20 cellular contexts compared by ENCODE assay signal in the genomic region with DNA sequence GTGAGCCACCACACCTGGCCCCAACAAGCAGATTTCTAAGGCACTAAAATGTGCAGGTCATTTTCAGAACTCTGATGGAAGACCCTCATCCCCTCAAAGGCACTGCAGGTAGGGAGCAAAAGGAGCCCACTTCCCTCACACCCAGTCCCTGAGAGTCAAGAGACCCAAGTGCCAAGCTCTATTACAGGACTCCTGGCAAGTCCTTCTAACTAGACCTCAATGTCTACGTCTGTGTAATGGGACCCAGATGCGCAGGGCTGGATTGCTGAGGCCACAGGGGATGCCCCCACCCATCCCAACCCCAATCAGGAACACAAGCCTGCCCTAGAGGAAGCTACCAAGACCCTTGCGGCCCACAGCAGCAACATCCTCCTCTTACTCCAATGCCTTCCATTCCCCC. TPM values are rescaled to one million over a fixed set of nuclear protein-coding genes. Genes with fewer than 3 reads are reported as not detected.
DNase-seq lines count a peak whose midpoint lies in the region; TF ChIP-seq lines count a peak whose summit lies in the region.
"Had no signal": no experiment of that assay in that cellular context is flagged by ENCODE, and none has a peak within 500 bp of the region (broad histone marks: within the 10 kb centered on the region; RNA-seq: fewer than 3 reads in every experiment).

No MANE protein-coding gene starts in this region.

- 96% methylated on average over 3 of the region's 3 CpGs for WGBS in hepatocyte (ENCODE audit: low lambda C conversion rate, missing lambda C conversion rate)

- peak overlapping the region; percentile 8 for H3K27ac Mint-ChIP-seq in T-helper 1 cell treated with Interleukin-12 subunit alpha and Interleukin-12 subunit beta and Interleukin-4 antibody, amounts not matched to agents 30 μg/mL and 1 μg/mL, for 36 hours
- H3K27ac Mint-ChIP-seq in CD14-positive monocyte (no peak overlapping the region), osteocyte (ENCODE audit: unreplicated experiment) (no peak overlapping the region)
- H3K27ac Mint-ChIP-seq: CD4-positive, CD25-positive, alpha-beta regulatory T cell had no signal

- intact Hi-C loops in CD14-positive monocyte (cut with micrococcal nuclease), result loop anchor here in 1 of 2 donors (5.0 kb wide), 1 partner anchor 34 kb away; the partner anchor contains the start of gene ARL2BP

- H2AFZ ChIP-seq in hepatocyte, result no peak overlapping the region
- H2AFZ ChIP-seq in osteoblast (ENCODE audit: low read length), result no peak overlapping the region

- H3K4me3 ChIP-seq in hepatocyte, result no peak overlapping the region
- no peak overlapping the region for H3K4me3 ChIP-seq in osteoblast (ENCODE audit: insufficient read depth, low read length)

- H3K4me3 Mint-ChIP-seq in T-helper 1 cell treated with Interleukin-12 subunit alpha and Interleukin-12 subunit beta and Interleukin-4 antibody, amounts not matched to agents 30 μg/mL and 1 μg/mL, for 36 hours, result no peak overlapping the region
- H3K4me3 Mint-ChIP-seq in CD14-positive monocyte, result peak overlapping the region in 1 of 2 donors; percentile 55
- H3K4me3 Mint-ChIP-seq in osteocyte (ENCODE audit: unreplicated experiment), result no peak overlapping the region

- TF ChIP-seq CTCF in RWPE1 (conservative IDR thresholded peaks at IDR 0.05; ENCODE audit: low read depth), result no peak
- TF ChIP-seq CTCF in hepatocyte (IDR thresholded peaks at IDR 0.05; ENCODE audit: poor library complexity), result no peak
- no peak for TF ChIP-seq CTCF in osteoblast (IDR thresholded peaks at IDR 0.05; ENCODE audit: extremely low read depth, low read depth, low read length)
- no peak for TF ChIP-seq CTCF in CD14-positive monocyte (IDR thresholded peaks at IDR 0.05)
- TF ChIP-seq CTCF in osteocyte (IDR thresholded peaks at IDR 0.05), result no peak

- H3K27me3 ChIP-seq in hepatocyte, result peaks cover 3% of the 10 kb centered on the region
- H3K27me3 ChIP-seq in osteoblast (ENCODE audit: insufficient read depth, low read length), result peaks cover 44% of the 10 kb centered on the region

- H3K36me3 Mint-ChIP-seq in T-helper 1 cell treated with Interleukin-12 subunit alpha and Interleukin-12 subunit beta and Interleukin-4 antibody, amounts not matched to agents 30 μg/mL and 1 μg/mL, for 36 hours (ENCODE audit: low read depth), result no peaks in the 10 kb centered on the region
- H3K36me3 Mint-ChIP-seq in CD14-positive monocyte, result peaks cover 3 to 4% of the 10 kb centered on the region in 2 donors
- no peaks in the 10 kb centered on the region for H3K36me3 Mint-ChIP-seq in osteocyte (ENCODE audit: unreplicated experiment)
- H3K36me3 Mint-ChIP-seq: CD4-positive, CD25-positive, alpha-beta regulatory T cell had no signal

- no peaks in the 10 kb centered on the region for H3K9me2 ChIP-seq in hepatocyte (replicated peaks; ENCODE audit: insufficient read depth)

- POLR2A ChIA-PET in RWPE1 (lab: Yijun Ruan, JAX; ENCODE audit: low non-redundant PET), result no interaction called here

- H3K27ac ChIP-seq in RWPE1 (peak overlapping the region; percentile 74), hepatocyte (no peak overlapping the region), osteoblast (ENCODE audit: low read depth, low read length) (no peak overlapping the region)
- H3K27ac ChIP-seq: 22Rv1 had no signal

- H3K4me1 Mint-ChIP-seq in T-helper 1 cell treated with Interleukin-12 subunit alpha and Interleukin-12 subunit beta and Interleukin-4 antibody, amounts not matched to agents 30 μg/mL and 1 μg/mL, for 36 hours (ENCODE audit: low read depth), result peaks cover 31% of the 10 kb centered on the region
- peaks cover 40% of the 10 kb centered on the region for H3K4me1 Mint-ChIP-seq in CD14-positive monocyte
- H3K4me1 Mint-ChIP-seq in osteocyte (ENCODE audit: unreplicated experiment), result peaks cover 25% of the 10 kb centered on the region

- no peak for DNase-seq in T-helper 1 cell
- DNase-seq in RWPE1 (ENCODE audit: low spot score), result no peak
- no peak for DNase-seq in hepatocyte (ENCODE audit: low spot score)
- DNase-seq in osteoblast (ENCODE audit: insufficient read length, low spot score, missing footprints), result peak; percentile 70
- no peak for DNase-seq in CD14-positive monocyte (ENCODE audit: low spot score)
- DNase-seq in osteocyte (ENCODE audit: extremely low spot score, unreplicated experiment), result no peak
- DNase-seq in activated CD8-positive, alpha-beta memory T cell treated with anti-CD3 and anti-CD28 coated beads, Interleukin-2, amount 50 U/mL, for 4 hours, result no peak
- DNase-seq: CD4-positive, CD25-positive, alpha-beta regulatory T cell; EL; GOT3; KBM-7; NCI-H1105 treated with DMSO at 0.1 percent for 48 hours; NCI-H1694 treated with DMSO at 0.1 percent for 48 hours; NCI-H2107; NCI-H510A treated with DMSO at 0.1 percent for 48 hours; NCI-H774; OCI-M1; SHP77 treated with DMSO at 0.1 percent for 48 hours had no signal

- H3K36me3 ChIP-seq in hepatocyte (replicated peaks; ENCODE audit: insufficient read depth, low read depth) (no peaks in the 10 kb centered on the region), osteoblast (ENCODE audit: insufficient read depth, low read length) (no peaks in the 10 kb centered on the region)

- H3K4me2 ChIP-seq in hepatocyte (peak overlapping the region; percentile 97), osteoblast (ENCODE audit: insufficient read depth, low read length) (no peak overlapping the region)

- CTCF ChIA-PET in RWPE1 (lab: Yijun Ruan, JAX), result interaction anchor here (1.0 kb wide), 1 partner anchor 13 kb away, joined by 3 read pairs; no protein-coding TSS in a partner anchor

- H4K20me1 ChIP-seq in hepatocyte (ENCODE audit: insufficient read depth, poor library complexity, severe bottlenecking) (no peaks in the 10 kb centered on the region), osteoblast (ENCODE audit: insufficient read depth, low read length) (no peaks in the 10 kb centered on the region)

- peaks cover 44% of the 10 kb centered on the region for H3K27me3 Mint-ChIP-seq in T-helper 1 cell treated with Interleukin-12 subunit alpha and Interleukin-12 subunit beta and Interleukin-4 antibody, amounts not matched to agents 30 μg/mL and 1 μg/mL, for 36 hours (ENCODE audit: low read depth)
- H3K27me3 Mint-ChIP-seq in CD14-positive monocyte (ENCODE audit: low read depth in 3 of 3) (peaks cover 46 to 62% (median 58%) of the 10 kb centered on the region in 3 donors), osteocyte (ENCODE audit: unreplicated experiment) (peaks cover 3% of the 10 kb centered on the region)

- H3K79me2 ChIP-seq in hepatocyte (peaks cover 44% of the 10 kb centered on the region), osteoblast (ENCODE audit: insufficient read depth, low read length) (no peaks in the 10 kb centered on the region)

- H3K4me1 ChIP-seq in hepatocyte (ENCODE audit: insufficient read depth), result peaks cover 17% of the 10 kb centered on the region
- peaks cover 2% of the 10 kb centered on the region for H3K4me1 ChIP-seq in osteoblast (ENCODE audit: insufficient read depth, low read length)

- no peaks in the 10 kb centered on the region for H3K9me3 Mint-ChIP-seq in T-helper 1 cell treated with Interleukin-12 subunit alpha and Interleukin-12 subunit beta and Interleukin-4 antibody, amounts not matched to agents 30 μg/mL and 1 μg/mL, for 36 hours
- peaks cover 0 to 19% (median 4%) of the 10 kb centered on the region in 7 donors for H3K9me3 Mint-ChIP-seq in CD14-positive monocyte
- H3K9me3 Mint-ChIP-seq in osteocyte (ENCODE audit: unreplicated experiment), result no peaks in the 10 kb centered on the region
- H3K9me3 Mint-ChIP-seq: CD4-positive, CD25-positive, alpha-beta regulatory T cell had no signal

- H3K9me3 ChIP-seq in hepatocyte (ENCODE audit: low read depth) (no peaks in the 10 kb centered on the region), osteoblast (ENCODE audit: low read depth, low read length) (no peaks in the 10 kb centered on the region)

RNA-seq across cellular contexts. Expression of gene PLLP, which starts 2.7 kb away (rescaled TPM):
- 42.3 and 49.5 TPM in 2 replicates for total RNA-seq in hepatocyte
- polyA plus RNA-seq in hepatocyte, result 31.0 and 38.7 TPM in 2 replicates
- total RNA-seq in osteoblast, result under 0.01 TPM in 2 replicates
- under 1 TPM; 0.52 to 0.97 TPM for polyA plus RNA-seq in CD14-positive monocyte
- total RNA-seq in osteocyte, result 0.30 and 1.2 TPM in 2 replicates
- total RNA-seq: CD4-positive, CD25-positive, alpha-beta regulatory T cell had no signal

RNA-seq across cellular contexts. Expression of gene ARL2BP, which starts 36.7 kb away (rescaled TPM):
- total RNA-seq in hepatocyte, result 92.6 and 105 TPM in 2 replicates
- polyA plus RNA-seq in hepatocyte, result 102 and 104 TPM in 2 replicates
- 85.8 and 88.4 TPM in 2 replicates for total RNA-seq in osteoblast
- 10 to 100 TPM; 84.0 to 84.6 TPM for polyA plus RNA-seq in CD14-positive monocyte
- 61.8 and 67.4 TPM in 2 replicates for total RNA-seq in osteocyte

Comparison
In these comparisons a context has a peak if more than half of its experiments do, and no peak if none do; other contexts are left out.
1. RNA of gene PLLP, which starts 2.7 kb away (total RNA-seq): 42.3 to 49.5 TPM in hepatocyte; 0.30 to 1.2 TPM in osteocyte and under 0.01 TPM in osteoblast; every median in the first group is over 10 times any median in the second.